18 cellular contexts compared by ENCODE assay signal in the genomic region with DNA sequence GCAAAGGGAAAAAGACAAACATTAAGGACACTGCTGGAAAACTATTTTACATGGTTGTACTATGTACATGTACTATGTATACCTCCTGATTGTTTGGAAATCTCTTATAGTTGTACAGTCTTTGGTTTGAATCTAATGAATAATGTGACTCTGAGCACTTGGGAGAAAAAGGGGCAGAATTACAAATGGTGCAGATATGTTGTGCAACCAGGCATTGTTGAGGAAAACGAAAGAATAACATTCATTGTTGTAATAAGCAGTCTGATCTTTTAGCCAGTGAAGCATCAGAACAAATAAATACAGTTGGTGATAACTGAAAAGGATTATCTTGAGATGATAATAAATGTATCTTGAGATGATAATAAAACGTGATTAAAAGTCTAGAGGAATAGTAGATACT.
"Had no signal": no experiment of that assay in that cellular context is flagged by ENCODE, and none has a peak within 500 bp of the region (broad histone marks: within the 10 kb centered on the region; RNA-seq: fewer than 3 reads in every experiment).

No MANE protein-coding gene starts in this region.

- H3K27ac Mint-ChIP-seq: activated CD8-positive, alpha-beta memory T cell treated with anti-CD3 and anti-CD28 coated beads, Interleukin-2, amount 10 ng/mL, durations not matched to agents 7 days and 5 days; activated naive CD8-positive, alpha-beta T cell; effector memory CD8-positive, alpha-beta T cell had no signal

- H3K4me1 Mint-ChIP-seq: activated CD8-positive, alpha-beta memory T cell treated with anti-CD3 and anti-CD28 coated beads, Interleukin-2, amount 10 ng/mL, durations not matched to agents 7 days and 5 days had no signal

- ATAC-seq: activated CD8-positive, alpha-beta memory T cell treated with anti-CD3 and anti-CD28 coated beads, Interleukin-2, amount 10 ng/mL, durations not matched to agents 7 days and 5 days; activated T-cell treated with anti-CD3 and anti-CD28 coated beads, Interleukin-2, amount 50 U/mL, for 4 hours; effector memory CD8-positive, alpha-beta T cell; gastrocnemius medialis; pancreas had no signal

- H3K9me3 ChIP-seq: ascending aorta, gastrocnemius medialis, pancreas had no signal

- H3K4me3 Mint-ChIP-seq: activated CD8-positive, alpha-beta memory T cell treated with anti-CD3 and anti-CD28 coated beads, Interleukin-2, amount 10 ng/mL, durations not matched to agents 7 days and 5 days; activated naive CD8-positive, alpha-beta T cell; activated T-cell treated with anti-CD3 and anti-CD28 coated beads, Interleukin-2, amount 50 U/mL, for 4 hours; effector memory CD8-positive, alpha-beta T cell; naive B cell had no signal

- H3K4me1 ChIP-seq: ascending aorta, gastrocnemius medialis, pancreas had no signal

- H3K27me3 ChIP-seq: ascending aorta, gastrocnemius medialis, pancreas had no signal

- H3K27me3 Mint-ChIP-seq: activated CD8-positive, alpha-beta memory T cell treated with anti-CD3 and anti-CD28 coated beads, Interleukin-2, amount 10 ng/mL, durations not matched to agents 7 days and 5 days; activated naive CD8-positive, alpha-beta T cell; effector memory CD8-positive, alpha-beta T cell; naive B cell had no signal

- DNase-seq: activated CD4-positive, alpha-beta T cell treated with anti-CD3 and anti-CD28 coated beads, Interleukin-2, amount 50 U/mL, for 48 hours; activated CD4-positive, CD25-positive, alpha-beta regulatory T cell treated with anti-CD3 and anti-CD28 coated beads, Interleukin-2, amount 50 U/mL, for 72 hours; activated CD8-positive, alpha-beta memory T cell treated with anti-CD3 and anti-CD28 coated beads, Interleukin-2, amount 10 ng/mL, durations not matched to agents 7 days and 5 days; activated effector memory CD4-positive, alpha-beta T cell treated with anti-CD3 and anti-CD28 coated beads, Interleukin-2, amount 50 U/mL, for 16 hours; activated T-cell treated with anti-CD3 and anti-CD28 coated beads, Interleukin-2, amount 50 U/mL, for 4 hours; central memory CD4-positive, alpha-beta T cell; cortex of kidney; effector memory CD8-positive, alpha-beta T cell; gastrocnemius medialis; naive B cell; pancreas; retina; substantia nigra; T-helper 9 cell; trophoblast cell had no signal

- H3K27ac ChIP-seq: ascending aorta, gastrocnemius medialis, pancreas, skin epidermis had no signal

- H3K9me3 Mint-ChIP-seq: activated T-cell treated with anti-CD3 and anti-CD28 coated beads, Interleukin-2, amount 50 U/mL, for 4 hours; effector memory CD8-positive, alpha-beta T cell; naive B cell had no signal

- H3K4me3 ChIP-seq: ascending aorta, gastrocnemius medialis, pancreas, skin epidermis had no signal

- H3K36me3 ChIP-seq: gastrocnemius medialis, pancreas had no signal
